Comparison of ENCODE assay signal across 2 cellular contexts in genomic region chr6:131035582-131035981, GRCh38.
TF ChIP-seq lines count a peak whose summit lies in the region.

No MANE protein-coding gene starts in this region.

TF ChIP-seq in HepG2, 621 proteins besides CTCF, POLR2A, EP300 and RAD21 (continues in another document):
- TF ChIP-seq RFX5 (IDR thresholded peaks at IDR 0.05; ENCODE audit: low read depth, low read length): no peak
- no peak for TF ChIP-seq HNRNPH1 (optimal IDR thresholded peaks at IDR 0.05; ENCODE audit: low read depth, low read length)
- no peak for TF ChIP-seq SMAD1 (CRISPR knock-in tag; IDR thresholded peaks at IDR 0.05; ENCODE audit: borderline replicate concordance, low read depth)
- TF ChIP-seq NKX3-1 (CRISPR knock-in tag; IDR thresholded peaks at IDR 0.05): no peak
- no peak for TF ChIP-seq MYC (CRISPR knock-in tag; IDR thresholded peaks at IDR 0.05; ENCODE audit: borderline replicate concordance)
- no peak for TF ChIP-seq NR2F6 (IDR thresholded peaks at IDR 0.05)
- TF ChIP-seq NR2F6 (CRISPR knock-in tag; IDR thresholded peaks at IDR 0.05): peak; percentile 25; the same call in 1 of the 2 replicates
- TF ChIP-seq ZNF207 (IDR thresholded peaks at IDR 0.05; ENCODE audit: borderline replicate concordance): no peak
- no peak for TF ChIP-seq PAF1 (CRISPR knock-in tag; IDR thresholded peaks at IDR 0.05)
- no peak for TF ChIP-seq ZNF432 (CRISPR knock-in tag; IDR thresholded peaks at IDR 0.05; ENCODE audit: borderline replicate concordance)
- no peak for TF ChIP-seq YEATS2 (CRISPR knock-in tag; IDR thresholded peaks at IDR 0.05; ENCODE audit: borderline replicate concordance)
- TF ChIP-seq AHR (CRISPR knock-in tag; IDR thresholded peaks at IDR 0.05): no peak
- TF ChIP-seq HNRNPL (IDR thresholded peaks at IDR 0.05; ENCODE audit: low read depth, low read length): no peak
- no peak for TF ChIP-seq ZBTB40 (IDR thresholded peaks at IDR 0.05)
- no peak for TF ChIP-seq ZBTB40 (CRISPR knock-in tag; IDR thresholded peaks at IDR 0.05)
- TF ChIP-seq ZBTB38 (CRISPR knock-in tag; IDR thresholded peaks at IDR 0.05): no peak
- no peak for TF ChIP-seq GABPA (IDR thresholded peaks at IDR 0.05; ENCODE audit: low read depth, low read length)
- TF ChIP-seq GABPA (CRISPR knock-in tag; IDR thresholded peaks at IDR 0.05; ENCODE audit: low read depth): no peak
- no peak for TF ChIP-seq ZSCAN25 (CRISPR knock-in tag; IDR thresholded peaks at IDR 0.05)
- TF ChIP-seq ZNF792 (CRISPR knock-in tag; IDR thresholded peaks at IDR 0.05): no peak
- TF ChIP-seq PITX1 (CRISPR knock-in tag; IDR thresholded peaks at IDR 0.05): no peak
- no peak for TF ChIP-seq NCOA1 (CRISPR knock-in tag; IDR thresholded peaks at IDR 0.05)
- no peak for TF ChIP-seq TCF7L2 (IDR thresholded peaks at IDR 0.05; ENCODE audit: low read depth, low read length)

TF ChIP-seq in K562, 482 proteins besides CTCF, POLR2A, EP300 and RAD21:
- TF ChIP-seq KLF16 (IDR thresholded peaks at IDR 0.05) (no peak), ZBTB43 (CRISPR knock-in tag; IDR thresholded peaks at IDR 0.05) (no peak), KDM1A (IDR thresholded peaks at IDR 0.05) (no peak), NR2C1 (IDR thresholded peaks at IDR 0.05) (no peak), NR2C1 (tag; IDR thresholded peaks at IDR 0.05) (peak; percentile 40; the same call in 1 of the 2 replicates)
TF ChIP-seq in K562: peak in this region for 1.
